Comparison of ENCODE assay signal across 22 cellular contexts in genomic region chr3:160545481-160545880, GRCh38. TPM values are rescaled to one million over a fixed set of nuclear protein-coding genes. Genes with fewer than 3 reads are reported as not detected.
DNase-seq lines count a peak whose midpoint lies in the region; ATAC-seq lines count a peak whose summit lies in the region.
"Had no signal": no experiment of that assay in that cellular context is flagged by ENCODE, and none has a peak within 500 bp of the region (broad histone marks: within the 10 kb centered on the region; RNA-seq: fewer than 3 reads in every experiment).

No MANE protein-coding gene starts in this region.

- H3K4me1 Mint-ChIP-seq in CD4-positive, CD25-positive, alpha-beta regulatory T cell: peaks cover 57 to 85% (median 72%) of the 10 kb centered on the region in 4 donors
- peaks cover 31% of the 10 kb centered on the region for H3K4me1 Mint-ChIP-seq in activated T-helper 1 cell treated with anti-CD3 and anti-CD28 coated beads, Interleukin-12 subunit alpha, Interleukin-12 subunit beta, Interleukin-2, Interleukin-4 antibody, amounts not matched to agents 30 ng/mL and 10 ng/mL and 1 ng/mL, durations not matched to agents 14 hours and 24 hours and 36 hours (ENCODE audit: low read depth)
- peaks cover 28 to 79% (median 70%) of the 10 kb centered on the region in 4 donors for H3K4me1 Mint-ChIP-seq in naive thymus-derived CD8-positive, alpha-beta T cell

- H3K36me3 Mint-ChIP-seq in CD4-positive, CD25-positive, alpha-beta regulatory T cell: peaks cover 13% of the 10 kb centered on the region
- peaks cover 14% of the 10 kb centered on the region for H3K36me3 Mint-ChIP-seq in activated T-helper 1 cell treated with anti-CD3 and anti-CD28 coated beads, Interleukin-12 subunit alpha, Interleukin-12 subunit beta, Interleukin-2, Interleukin-4 antibody, amounts not matched to agents 30 ng/mL and 10 ng/mL and 1 ng/mL, durations not matched to agents 14 hours and 24 hours and 36 hours (ENCODE audit: low read depth)
- H3K36me3 Mint-ChIP-seq in naive thymus-derived CD8-positive, alpha-beta T cell: peaks cover 3 to 24% (median 7%) of the 10 kb centered on the region in 3 donors

- intact Hi-C loops in activated T-helper 1 cell treated with anti-CD3 and anti-CD28 coated beads, Interleukin-12 subunit alpha, Interleukin-12 subunit beta, Interleukin-2, Interleukin-4 antibody, amounts not matched to agents 30 ng/mL and 10 ng/mL and 1 ng/mL, durations not matched to agents 14 hours and 24 hours and 36 hours (cut with micrococcal nuclease): no loop called here
- intact Hi-C loops in aorta (cut with DNase I): no loop called here

- peaks cover 21% of the 10 kb centered on the region for H3K4me1 ChIP-seq in CD4-positive, CD25-positive, alpha-beta regulatory T cell (ENCODE audit: control insufficient read depth, insufficient read depth, low read length, poor library complexity, severe bottlenecking)
- peaks cover 0 to 2% of the 10 kb centered on the region in 2 donors for H3K4me1 ChIP-seq in aorta (ENCODE audit: control insufficient read depth in 1 of 2, insufficient read depth in 2 of 2, low read length in 2 of 2)

- H3K27me3 ChIP-seq in CD4-positive, CD25-positive, alpha-beta regulatory T cell (ENCODE audit: control insufficient read depth, insufficient read depth, low read length): no peaks in the 10 kb centered on the region
- no peaks in the 10 kb centered on the region for H3K27me3 ChIP-seq in aorta (ENCODE audit: control insufficient read depth in 1 of 2, insufficient read depth in 2 of 2, low read length in 1 of 2)
- H3K27me3 ChIP-seq: foreskin keratinocyte, tibial artery had no signal

- no peak for ATAC-seq in CD4-positive, CD25-positive, alpha-beta regulatory T cell (ENCODE audit: low read depth in 2 of 2)
- ATAC-seq in GM18907 (IDR thresholded peaks at IDR 0.05; ENCODE audit: unreplicated experiment): peak; percentile 23
- ATAC-seq in HG02588 (IDR thresholded peaks at IDR 0.05; ENCODE audit: unreplicated experiment): no peak
- no peak for ATAC-seq in aorta (ENCODE audit: low FRiP score)
- ATAC-seq in naive thymus-derived CD8-positive, alpha-beta T cell: no peak
- ATAC-seq: foreskin keratinocyte; left colon; stimulated activated naive CD8-positive, alpha-beta T cell treated with anti-CD3 and anti-CD28 coated beads, Interleukin-15, amount 100 ng/mL, for 72 hours had no signal

- H3K27me3 Mint-ChIP-seq in CD4-positive, CD25-positive, alpha-beta regulatory T cell: no peaks in the 10 kb centered on the region
- H3K27me3 Mint-ChIP-seq in activated T-helper 1 cell treated with anti-CD3 and anti-CD28 coated beads, Interleukin-12 subunit alpha, Interleukin-12 subunit beta, Interleukin-2, Interleukin-4 antibody, amounts not matched to agents 30 ng/mL and 10 ng/mL and 1 ng/mL, durations not matched to agents 14 hours and 24 hours and 36 hours (ENCODE audit: insufficient read depth): no peaks in the 10 kb centered on the region
- H3K27me3 Mint-ChIP-seq in naive thymus-derived CD8-positive, alpha-beta T cell: no peaks in the 10 kb centered on the region
- H3K27me3 Mint-ChIP-seq: activated naive CD8-positive, alpha-beta T cell treated with anti-CD3 and anti-CD28 coated beads for 36 hours; CD4-positive, alpha-beta T cell; stimulated activated naive CD8-positive, alpha-beta T cell treated with anti-CD3 and anti-CD28 coated beads, Interleukin-15, amount 100 ng/mL, for 72 hours had no signal

- WGBS in aorta, 2 donors: 92% methylated on average over 3 of the region's 3 CpGs

- peak overlapping the region; percentile 4 to 18 (median 7) for H3K27ac Mint-ChIP-seq in CD4-positive, CD25-positive, alpha-beta regulatory T cell
- H3K27ac Mint-ChIP-seq in activated T-helper 1 cell treated with anti-CD3 and anti-CD28 coated beads, Interleukin-12 subunit alpha, Interleukin-12 subunit beta, Interleukin-2, Interleukin-4 antibody, amounts not matched to agents 30 ng/mL and 10 ng/mL and 1 ng/mL, durations not matched to agents 14 hours and 24 hours and 36 hours: peak overlapping the region; percentile 3
- peak overlapping the region in 3 of 10 donors; percentile 35 to 67 (median 47) for H3K27ac Mint-ChIP-seq in naive thymus-derived CD8-positive, alpha-beta T cell
- H3K27ac Mint-ChIP-seq: activated naive CD8-positive, alpha-beta T cell treated with anti-CD3 and anti-CD28 coated beads for 36 hours; CD4-positive, alpha-beta T cell; stimulated activated naive CD8-positive, alpha-beta T cell treated with anti-CD3 and anti-CD28 coated beads, Interleukin-15, amount 100 ng/mL, for 72 hours had no signal

- peak overlapping the region; percentile 4 for H3K4me3 ChIP-seq in CD4-positive, CD25-positive, alpha-beta regulatory T cell (ENCODE audit: low read depth, low read length)
- H3K4me3 ChIP-seq in aorta (ENCODE audit: low read length in 2 of 2): no peak overlapping the region
- H3K4me3 ChIP-seq: tibial artery had no signal

- no peak overlapping the region for H3K27ac ChIP-seq in CD4-positive, CD25-positive, alpha-beta regulatory T cell (ENCODE audit: insufficient read depth, low read length, poor library complexity, severe bottlenecking)
- H3K27ac ChIP-seq in aorta (ENCODE audit: low read depth in 1 of 2, low read length in 2 of 2): no peak overlapping the region
- H3K27ac ChIP-seq: foreskin keratinocyte, tibial artery had no signal

- DNase-seq in CD4-positive, CD25-positive, alpha-beta regulatory T cell: no peak
- DNase-seq in activated T-helper 1 cell treated with anti-CD3 and anti-CD28 coated beads, Interleukin-12 subunit alpha, Interleukin-12 subunit beta, Interleukin-2, Interleukin-4 antibody, amounts not matched to agents 30 ng/mL and 10 ng/mL and 1 ng/mL, durations not matched to agents 14 hours and 24 hours and 36 hours (ENCODE audit: low spot score): no peak
- DNase-seq in myocyte (ENCODE audit: low read depth) (peak; percentile 45), NCI-H510A treated with DMSO at 0.1 percent for 48 hours (lab: John Stamatoyannopoulos, UW) (no peak), aorta (no peak)
- DNase-seq in naive thymus-derived CD8-positive, alpha-beta T cell: no peak
- DNase-seq: activated CD4-positive, alpha-beta T cell treated with anti-CD3 and anti-CD28 coated beads for 4 hours; activated naive CD8-positive, alpha-beta T cell treated with anti-CD3 and anti-CD28 coated beads for 36 hours; CD4-positive, alpha-beta T cell; foreskin keratinocyte; GOT3; left colon; NCI-H1048; NCI-H187; NCI-H526 treated with DMSO at 0.1 percent for 48 hours; posterior cingulate gyrus; SK-N-SH; stimulated activated naive CD8-positive, alpha-beta T cell treated with anti-CD3 and anti-CD28 coated beads, Interleukin-15, amount 100 ng/mL, for 72 hours; T-helper 2 cell; tibial artery had no signal

- peak overlapping the region in 2 of 4 donors; percentile 3 to 47 for H3K4me3 Mint-ChIP-seq in CD4-positive, CD25-positive, alpha-beta regulatory T cell
- H3K4me3 Mint-ChIP-seq in activated T-helper 1 cell treated with anti-CD3 and anti-CD28 coated beads, Interleukin-12 subunit alpha, Interleukin-12 subunit beta, Interleukin-2, Interleukin-4 antibody, amounts not matched to agents 30 ng/mL and 10 ng/mL and 1 ng/mL, durations not matched to agents 14 hours and 24 hours and 36 hours: no peak overlapping the region
- peak overlapping the region in 3 of 10 donors; percentile 1 to 12 (median 6) for H3K4me3 Mint-ChIP-seq in naive thymus-derived CD8-positive, alpha-beta T cell
- H3K4me3 Mint-ChIP-seq: activated naive CD8-positive, alpha-beta T cell treated with anti-CD3 and anti-CD28 coated beads for 36 hours; CD4-positive, alpha-beta T cell; stimulated activated naive CD8-positive, alpha-beta T cell treated with anti-CD3 and anti-CD28 coated beads, Interleukin-15, amount 100 ng/mL, for 72 hours had no signal

- H3K9me3 Mint-ChIP-seq in CD4-positive, CD25-positive, alpha-beta regulatory T cell: peaks cover 0 to 3% (median 1%) of the 10 kb centered on the region in 7 donors
- H3K9me3 Mint-ChIP-seq in activated T-helper 1 cell treated with anti-CD3 and anti-CD28 coated beads, Interleukin-12 subunit alpha, Interleukin-12 subunit beta, Interleukin-2, Interleukin-4 antibody, amounts not matched to agents 30 ng/mL and 10 ng/mL and 1 ng/mL, durations not matched to agents 14 hours and 24 hours and 36 hours: peaks cover 1% of the 10 kb centered on the region
- peaks cover 0 to 6% (median 1%) of the 10 kb centered on the region in 9 donors for H3K9me3 Mint-ChIP-seq in naive thymus-derived CD8-positive, alpha-beta T cell
- H3K9me3 Mint-ChIP-seq: CD4-positive, alpha-beta T cell had no signal

- no peaks in the 10 kb centered on the region for H3K9me3 ChIP-seq in CD4-positive, CD25-positive, alpha-beta regulatory T cell (ENCODE audit: control insufficient read depth in 2 of 2, low read length in 2 of 2)
- no peaks in the 10 kb centered on the region for H3K9me3 ChIP-seq in aorta (ENCODE audit: control insufficient read depth, low read length)
- H3K9me3 ChIP-seq: SK-N-SH, tibial artery had no signal

- H3K36me3 ChIP-seq in CD4-positive, CD25-positive, alpha-beta regulatory T cell (ENCODE audit: control insufficient read depth, insufficient read depth, low read length): no peaks in the 10 kb centered on the region
- H3K36me3 ChIP-seq in aorta (ENCODE audit: control insufficient read depth in 1 of 2, insufficient read depth in 2 of 2, low read length in 1 of 2): no peaks in the 10 kb centered on the region
- H3K36me3 ChIP-seq: tibial artery had no signal

- POLR2A ChIA-PET in naive thymus-derived CD8-positive, alpha-beta T cell (lab: Charles Lee): no interaction called here

RNA-seq across cellular contexts. Expression of gene KPNA4, which starts 19.9 kb away (rescaled TPM):
- 55.2 TPM for total RNA-seq in CD4-positive, CD25-positive, alpha-beta regulatory T cell
- 1 to 10 TPM; 6.9 to 9.5 (median 8.2) TPM for polyA plus RNA-seq in CD4-positive, CD25-positive, alpha-beta regulatory T cell
- total RNA-seq in activated T-helper 1 cell treated with anti-CD3 and anti-CD28 coated beads, Interleukin-12 subunit alpha, Interleukin-12 subunit beta, Interleukin-2, Interleukin-4 antibody, amounts not matched to agents 30 ng/mL and 10 ng/mL and 1 ng/mL, durations not matched to agents 14 hours and 24 hours and 36 hours: 73.5 and 77.7 TPM in 2 replicates
- total RNA-seq in myocyte: 40.1 and 42.0 TPM in 2 replicates
- polyA plus RNA-seq in myocyte (2012): 24.3 TPM
- 10 to 100 TPM; 58.1 to 61.1 TPM for total RNA-seq in aorta
- 10 to 100 TPM; 12.5 to 21.2 TPM for polyA plus RNA-seq in aorta
- total RNA-seq in naive thymus-derived CD8-positive, alpha-beta T cell: 10 to 100 TPM; 50.4 to 54.4 TPM
- polyA plus RNA-seq in naive thymus-derived CD8-positive, alpha-beta T cell: 1 to 10 TPM; 6.2 to 8.1 (median 6.3) TPM
